ENCODE assay signal across 7 cellular contexts in the genomic region with DNA sequence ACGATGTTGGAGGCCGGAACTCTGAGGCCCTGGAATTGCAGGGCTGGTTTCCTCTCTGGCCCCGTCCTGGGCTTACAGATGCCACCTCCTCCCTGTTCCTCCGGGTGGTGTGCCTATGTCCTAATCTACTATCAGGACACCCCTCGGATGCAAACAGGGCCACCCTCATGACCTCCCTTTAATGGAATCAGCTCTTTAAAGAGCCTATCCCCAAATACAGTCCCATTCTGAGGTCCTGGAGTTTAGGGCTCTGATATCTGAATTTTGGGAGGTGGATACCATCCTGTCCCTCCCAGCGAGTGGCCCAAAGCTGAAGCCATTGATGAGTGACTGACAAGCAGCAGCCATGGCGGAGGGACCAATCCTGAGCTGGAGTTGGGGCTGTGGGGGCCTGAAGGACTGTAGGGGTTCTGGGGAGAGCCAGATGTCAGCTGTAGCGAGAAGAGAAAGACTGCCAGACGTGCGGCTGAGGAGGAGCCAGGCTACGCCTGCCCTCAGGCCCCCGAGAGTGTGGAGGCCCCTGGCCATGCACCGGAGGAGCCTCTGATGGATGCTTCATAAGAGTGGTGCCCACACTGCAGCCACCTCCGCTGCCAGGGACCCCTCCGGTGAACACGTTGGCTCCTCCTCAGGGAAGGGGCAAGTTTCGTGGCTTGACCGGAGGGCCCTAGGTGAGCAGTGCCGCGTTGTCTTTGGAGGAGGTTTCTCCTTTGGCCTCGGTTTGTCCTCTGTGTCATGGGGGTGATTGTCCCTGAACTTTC.
"Had no signal": no experiment of that assay in that cellular context is flagged by ENCODE, and none has a peak within 500 bp of the region (broad histone marks: within the 10 kb centered on the region; RNA-seq: fewer than 3 reads in every experiment).

No MANE protein-coding gene starts in this region.

- H3K27ac Mint-ChIP-seq: activated naive CD8-positive, alpha-beta T cell treated with anti-CD3 and anti-CD28 coated beads, Interleukin-2, amount 10 ng/mL, durations not matched to agents 7 days and 5 days; memory B cell had no signal

- H3K4me3 Mint-ChIP-seq: activated naive CD8-positive, alpha-beta T cell treated with anti-CD3 and anti-CD28 coated beads, Interleukin-2, amount 10 ng/mL, durations not matched to agents 7 days and 5 days; activated T-cell treated with anti-CD3 and anti-CD28 coated beads, Interleukin-2, amount 50 U/mL, for 4 hours; memory B cell had no signal

- H3K4me1 Mint-ChIP-seq: activated naive CD8-positive, alpha-beta T cell treated with anti-CD3 and anti-CD28 coated beads, Interleukin-2, amount 10 ng/mL, durations not matched to agents 7 days and 5 days had no signal

- H3K36me3 Mint-ChIP-seq: activated naive CD8-positive, alpha-beta T cell treated with anti-CD3 and anti-CD28 coated beads, Interleukin-2, amount 10 ng/mL, durations not matched to agents 7 days and 5 days had no signal

- ATAC-seq: activated T-cell treated with anti-CD3 and anti-CD28 coated beads, Interleukin-2, amount 50 U/mL, for 4 hours; foreskin keratinocyte had no signal

- DNase-seq: activated CD4-positive, alpha-beta T cell treated with anti-CD3 and anti-CD28 coated beads, Interleukin-2, amount 50 U/mL, for 1 hour; activated naive CD8-positive, alpha-beta T cell treated with anti-CD3 and anti-CD28 coated beads, Interleukin-2, amount 10 ng/mL, durations not matched to agents 7 days and 5 days; activated T-cell treated with anti-CD3 and anti-CD28 coated beads, Interleukin-2, amount 50 U/mL, for 4 hours; foreskin keratinocyte; retina; transverse colon had no signal
